ENCODE assay signal across 20 cellular contexts in genomic region chr9:134989206-134990065, GRCh38.
"Had no signal": no experiment of that assay in that cellular context is flagged by ENCODE, and none has a peak within 500 bp of the region (broad histone marks: within the 10 kb centered on the region; RNA-seq: fewer than 3 reads in every experiment).

No MANE protein-coding gene starts in this region.

- H3K27me3 ChIP-seq: ascending aorta had no signal

- H2AFZ ChIP-seq: PC-9 had no signal

- ATAC-seq: activated CD4-positive, alpha-beta T cell treated with anti-CD3 and anti-CD28 coated beads for 36 hours; activated T-cell treated with anti-CD3 and anti-CD28 coated beads, Interleukin-2, amount 50 U/mL, for 72 hours; T-helper 17 cell had no signal

- H3K36me3 ChIP-seq: ascending aorta had no signal

- H3K27ac ChIP-seq: ascending aorta, PC-9, VCaP had no signal

- DNase-seq: activated CD4-positive, alpha-beta memory T cell treated with anti-CD3 and anti-CD28 coated beads, Interleukin-2, amount 10 ng/mL, durations not matched to agents 7 days and 5 days; activated CD4-positive, alpha-beta T cell treated with anti-CD3 and anti-CD28 coated beads for 36 hours; activated CD4-positive, alpha-beta T cell treated with anti-CD3 and anti-CD28 coated beads, Interleukin-2, amount 50 U/mL, for 1 hour; activated CD8-positive, alpha-beta memory T cell treated with anti-CD3 and anti-CD28 coated beads, Interleukin-2, amount 50 U/mL, for 4 hours; activated naive CD4-positive, alpha-beta T cell; activated T-cell treated with anti-CD3 and anti-CD28 coated beads, Interleukin-2, amount 50 U/mL, for 72 hours; Kasumi-1; KBM-7; NCI-H1105 treated with DMSO at 0.1 percent for 48 hours; NCI-H1436 treated with DMSO at 0.1 percent for 48 hours; NCI-H187; NCI-H2081; NCI-H510A treated with DMSO at 0.1 percent for 48 hours; NCI-H69; PC-9; SIG-M5; T-helper 17 cell; T-helper 9 cell had no signal

- H3K4me2 ChIP-seq: PC-9 had no signal

- H3K4me3 ChIP-seq: ascending aorta, PC-9 had no signal

- H3K4me1 ChIP-seq: ascending aorta had no signal
